24 cellular contexts compared by ENCODE assay signal in genomic region chr16:129075-129474, GRCh38. TPM values are rescaled to one million over a fixed set of nuclear protein-coding genes. Genes with fewer than 3 reads are reported as not detected.
"Had no signal": no experiment of that assay in that cellular context is flagged by ENCODE, and none has a peak within 500 bp of the region (broad histone marks: within the 10 kb centered on the region; RNA-seq: fewer than 3 reads in every experiment).

No MANE protein-coding gene starts in this region.

- H3K9me3 ChIP-seq: gastrocnemius medialis, prostate gland, right atrium auricular region, thoracic aorta, upper lobe of right lung had no signal

- H3K4me3 Mint-ChIP-seq: activated B cell treated with CpG ODN at 0.5 μM for 24 hours; activated CD4-positive, alpha-beta memory T cell treated with anti-CD3 and anti-CD28 coated beads for 36 hours; activated T-helper 1 cell treated with anti-CD3 and anti-CD28 coated beads, Interleukin-12 subunit alpha, Interleukin-12 subunit beta, Interleukin-2, Interleukin-4 antibody, amounts not matched to agents 30 ng/mL and 10 ng/mL and 1 ng/mL, durations not matched to agents 14 hours and 24 hours and 36 hours; brain; neural crest cell had no signal

- H3K36me3 ChIP-seq: gastrocnemius medialis, prostate gland, thoracic aorta had no signal

- H3K27me3 ChIP-seq: gastrocnemius medialis, right atrium auricular region, upper lobe of right lung had no signal

- H3K36me3 Mint-ChIP-seq: activated naive CD4-positive, alpha-beta T cell treated with anti-CD3 and anti-CD28 coated beads, Interleukin-2, amount 50 U/mL, for 72 hours had no signal

- H3K27ac Mint-ChIP-seq: activated B cell treated with CpG ODN at 0.5 μM for 24 hours; activated CD4-positive, alpha-beta memory T cell treated with anti-CD3 and anti-CD28 coated beads for 36 hours; activated T-helper 1 cell treated with anti-CD3 and anti-CD28 coated beads, Interleukin-12 subunit alpha, Interleukin-12 subunit beta, Interleukin-2, Interleukin-4 antibody, amounts not matched to agents 30 ng/mL and 10 ng/mL and 1 ng/mL, durations not matched to agents 14 hours and 24 hours and 36 hours; brain had no signal

- H3K9me3 Mint-ChIP-seq: activated B cell treated with CpG ODN at 0.5 μM for 24 hours; activated CD4-positive, alpha-beta memory T cell treated with anti-CD3 and anti-CD28 coated beads for 36 hours; activated naive CD4-positive, alpha-beta T cell treated with anti-CD3 and anti-CD28 coated beads, Interleukin-2, amount 50 U/mL, for 72 hours; activated T-helper 1 cell treated with anti-CD3 and anti-CD28 coated beads, Interleukin-12 subunit alpha, Interleukin-12 subunit beta, Interleukin-2, Interleukin-4 antibody, amounts not matched to agents 30 ng/mL and 10 ng/mL and 1 ng/mL, durations not matched to agents 14 hours and 24 hours and 36 hours; brain; neural crest cell had no signal

- H3K4me1 ChIP-seq: prostate gland, right atrium auricular region, upper lobe of right lung had no signal

- H3K27me3 Mint-ChIP-seq: activated B cell treated with CpG ODN at 0.5 μM for 24 hours; activated CD4-positive, alpha-beta memory T cell treated with anti-CD3 and anti-CD28 coated beads for 36 hours; brain had no signal

- ATAC-seq: activated naive CD4-positive, alpha-beta T cell treated with anti-CD3 and anti-CD28 coated beads, Interleukin-2, amount 50 U/mL, for 72 hours; gastrocnemius medialis; left lobe of liver; upper lobe of right lung had no signal

- H3K4me3 ChIP-seq: gastrocnemius medialis, prostate gland, right atrium auricular region, thoracic aorta, upper lobe of right lung had no signal

- DNase-seq: activated B cell treated with CpG ODN at 0.5 μM for 24 hours; activated CD4-positive, alpha-beta memory T cell treated with anti-CD3 and anti-CD28 coated beads for 36 hours; activated CD4-positive, alpha-beta T cell treated with anti-CD3 and anti-CD28 coated beads for 4 hours; activated CD8-positive, alpha-beta memory T cell treated with anti-CD3 and anti-CD28 coated beads, Interleukin-2, amount 50 U/mL, for 4 hours; activated gamma-delta T cell treated with Interleukin-2 at 50 U/mL for 16 hours; anterior cingulate cortex; caudate nucleus; gastrocnemius medialis; head of caudate nucleus; kidney; stimulated activated CD4-positive, alpha-beta T cell treated with anti-CD3 and anti-CD28 coated beads, Interleukin-12 subunit alpha, Interleukin-12 subunit beta, amount 100 ng/mL, for 4 hours; stimulated activated CD4-positive, alpha-beta T cell treated with anti-CD3 and anti-CD28 coated beads, Interleukin-1b, Interleukin-23, amount 100 ng/mL, for 48 hours; upper lobe of right lung had no signal

- H3K27ac ChIP-seq: gastrocnemius medialis, prostate gland, right atrium auricular region, thoracic aorta, upper lobe of right lung had no signal

RNA-seq across cellular contexts. Expression of gene HBZ, which starts 23.4 kb away (rescaled TPM):
- total RNA-seq: activated B cell treated with CpG ODN at 0.5 μM for 24 hours; activated CD4-positive, alpha-beta memory T cell treated with anti-CD3 and anti-CD28 coated beads for 36 hours; activated naive CD4-positive, alpha-beta T cell treated with anti-CD3 and anti-CD28 coated beads, Interleukin-2, amount 50 U/mL, for 72 hours; activated T-helper 1 cell treated with anti-CD3 and anti-CD28 coated beads, Interleukin-12 subunit alpha, Interleukin-12 subunit beta, Interleukin-2, Interleukin-4 antibody, amounts not matched to agents 30 ng/mL and 10 ng/mL and 1 ng/mL, durations not matched to agents 14 hours and 24 hours and 36 hours; gastrocnemius medialis; kidney; neural crest cell; omental fat pad; prostate gland; right atrium auricular region; T-helper 2 cell treated with Interferon-gamma antibody and Interleukin-4, amounts not matched to agents 100 ng/mL and 5 ng/mL, for 36 hours; thoracic aorta; upper lobe of right lung had no signal
- polyA plus RNA-seq: esophagus had no signal

RNA-seq across cellular contexts. Expression of gene HBM, which starts 36.7 kb away (rescaled TPM):
- total RNA-seq: activated B cell treated with CpG ODN at 0.5 μM for 24 hours; activated CD4-positive, alpha-beta memory T cell treated with anti-CD3 and anti-CD28 coated beads for 36 hours; activated naive CD4-positive, alpha-beta T cell treated with anti-CD3 and anti-CD28 coated beads, Interleukin-2, amount 50 U/mL, for 72 hours; activated T-helper 1 cell treated with anti-CD3 and anti-CD28 coated beads, Interleukin-12 subunit alpha, Interleukin-12 subunit beta, Interleukin-2, Interleukin-4 antibody, amounts not matched to agents 30 ng/mL and 10 ng/mL and 1 ng/mL, durations not matched to agents 14 hours and 24 hours and 36 hours; gastrocnemius medialis; kidney; neural crest cell; omental fat pad; prostate gland; T-helper 2 cell treated with Interferon-gamma antibody and Interleukin-4, amounts not matched to agents 100 ng/mL and 5 ng/mL, for 36 hours; thoracic aorta; upper lobe of right lung had no signal
- polyA plus RNA-seq: esophagus had no signal

RNA-seq across cellular contexts. Expression of gene HBA2, which starts 43.6 kb away (rescaled TPM):
- total RNA-seq: activated CD4-positive, alpha-beta memory T cell treated with anti-CD3 and anti-CD28 coated beads for 36 hours; activated naive CD4-positive, alpha-beta T cell treated with anti-CD3 and anti-CD28 coated beads, Interleukin-2, amount 50 U/mL, for 72 hours; neural crest cell; T-helper 2 cell treated with Interferon-gamma antibody and Interleukin-4, amounts not matched to agents 100 ng/mL and 5 ng/mL, for 36 hours had no signal

RNA-seq across cellular contexts. Expression of gene HBA1, which starts 47.4 kb away (rescaled TPM):
- total RNA-seq: activated CD4-positive, alpha-beta memory T cell treated with anti-CD3 and anti-CD28 coated beads for 36 hours; activated naive CD4-positive, alpha-beta T cell treated with anti-CD3 and anti-CD28 coated beads, Interleukin-2, amount 50 U/mL, for 72 hours; activated T-helper 1 cell treated with anti-CD3 and anti-CD28 coated beads, Interleukin-12 subunit alpha, Interleukin-12 subunit beta, Interleukin-2, Interleukin-4 antibody, amounts not matched to agents 30 ng/mL and 10 ng/mL and 1 ng/mL, durations not matched to agents 14 hours and 24 hours and 36 hours; neural crest cell; T-helper 2 cell treated with Interferon-gamma antibody and Interleukin-4, amounts not matched to agents 100 ng/mL and 5 ng/mL, for 36 hours had no signal
